Comparison of ENCODE assay signal across 1 cellular context in the genomic region with DNA sequence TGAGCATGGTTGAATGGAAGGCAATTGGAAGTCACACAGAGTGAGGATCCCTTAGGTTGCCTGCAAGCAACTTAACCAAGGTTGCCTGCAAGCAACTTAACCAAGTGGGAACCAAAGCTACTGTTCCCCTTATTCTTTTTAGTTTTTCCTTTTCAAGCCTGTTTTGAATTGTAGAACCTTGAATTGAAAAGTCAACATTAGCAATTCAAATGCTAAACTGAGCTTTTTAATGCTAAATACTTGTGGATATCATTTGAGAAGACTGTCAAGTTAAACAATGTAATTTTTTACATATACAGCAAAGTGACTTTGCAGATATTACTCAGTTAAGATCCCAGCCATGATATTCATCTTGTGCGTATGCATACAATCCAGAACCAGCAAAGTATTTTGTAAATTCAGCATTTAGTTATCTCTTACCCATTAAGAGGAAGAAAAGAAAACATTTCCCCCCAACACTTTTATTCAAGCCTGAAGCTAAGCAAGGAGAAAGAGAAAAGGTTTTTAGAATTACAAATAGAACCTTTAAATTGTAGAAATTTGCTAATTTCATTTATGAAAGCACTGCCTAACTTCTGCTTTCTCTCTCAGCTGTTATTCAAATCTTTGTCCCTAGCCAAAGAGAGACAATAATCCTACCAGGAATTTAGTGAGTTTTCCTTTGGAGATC.
TF ChIP-seq lines count a peak whose summit lies in the region.

No MANE protein-coding gene starts in this region.

TF ChIP-seq in GM23338, 12 proteins besides CTCF, POLR2A, EP300 and RAD21 (continued from another document):
- TF ChIP-seq, protein P1, sequence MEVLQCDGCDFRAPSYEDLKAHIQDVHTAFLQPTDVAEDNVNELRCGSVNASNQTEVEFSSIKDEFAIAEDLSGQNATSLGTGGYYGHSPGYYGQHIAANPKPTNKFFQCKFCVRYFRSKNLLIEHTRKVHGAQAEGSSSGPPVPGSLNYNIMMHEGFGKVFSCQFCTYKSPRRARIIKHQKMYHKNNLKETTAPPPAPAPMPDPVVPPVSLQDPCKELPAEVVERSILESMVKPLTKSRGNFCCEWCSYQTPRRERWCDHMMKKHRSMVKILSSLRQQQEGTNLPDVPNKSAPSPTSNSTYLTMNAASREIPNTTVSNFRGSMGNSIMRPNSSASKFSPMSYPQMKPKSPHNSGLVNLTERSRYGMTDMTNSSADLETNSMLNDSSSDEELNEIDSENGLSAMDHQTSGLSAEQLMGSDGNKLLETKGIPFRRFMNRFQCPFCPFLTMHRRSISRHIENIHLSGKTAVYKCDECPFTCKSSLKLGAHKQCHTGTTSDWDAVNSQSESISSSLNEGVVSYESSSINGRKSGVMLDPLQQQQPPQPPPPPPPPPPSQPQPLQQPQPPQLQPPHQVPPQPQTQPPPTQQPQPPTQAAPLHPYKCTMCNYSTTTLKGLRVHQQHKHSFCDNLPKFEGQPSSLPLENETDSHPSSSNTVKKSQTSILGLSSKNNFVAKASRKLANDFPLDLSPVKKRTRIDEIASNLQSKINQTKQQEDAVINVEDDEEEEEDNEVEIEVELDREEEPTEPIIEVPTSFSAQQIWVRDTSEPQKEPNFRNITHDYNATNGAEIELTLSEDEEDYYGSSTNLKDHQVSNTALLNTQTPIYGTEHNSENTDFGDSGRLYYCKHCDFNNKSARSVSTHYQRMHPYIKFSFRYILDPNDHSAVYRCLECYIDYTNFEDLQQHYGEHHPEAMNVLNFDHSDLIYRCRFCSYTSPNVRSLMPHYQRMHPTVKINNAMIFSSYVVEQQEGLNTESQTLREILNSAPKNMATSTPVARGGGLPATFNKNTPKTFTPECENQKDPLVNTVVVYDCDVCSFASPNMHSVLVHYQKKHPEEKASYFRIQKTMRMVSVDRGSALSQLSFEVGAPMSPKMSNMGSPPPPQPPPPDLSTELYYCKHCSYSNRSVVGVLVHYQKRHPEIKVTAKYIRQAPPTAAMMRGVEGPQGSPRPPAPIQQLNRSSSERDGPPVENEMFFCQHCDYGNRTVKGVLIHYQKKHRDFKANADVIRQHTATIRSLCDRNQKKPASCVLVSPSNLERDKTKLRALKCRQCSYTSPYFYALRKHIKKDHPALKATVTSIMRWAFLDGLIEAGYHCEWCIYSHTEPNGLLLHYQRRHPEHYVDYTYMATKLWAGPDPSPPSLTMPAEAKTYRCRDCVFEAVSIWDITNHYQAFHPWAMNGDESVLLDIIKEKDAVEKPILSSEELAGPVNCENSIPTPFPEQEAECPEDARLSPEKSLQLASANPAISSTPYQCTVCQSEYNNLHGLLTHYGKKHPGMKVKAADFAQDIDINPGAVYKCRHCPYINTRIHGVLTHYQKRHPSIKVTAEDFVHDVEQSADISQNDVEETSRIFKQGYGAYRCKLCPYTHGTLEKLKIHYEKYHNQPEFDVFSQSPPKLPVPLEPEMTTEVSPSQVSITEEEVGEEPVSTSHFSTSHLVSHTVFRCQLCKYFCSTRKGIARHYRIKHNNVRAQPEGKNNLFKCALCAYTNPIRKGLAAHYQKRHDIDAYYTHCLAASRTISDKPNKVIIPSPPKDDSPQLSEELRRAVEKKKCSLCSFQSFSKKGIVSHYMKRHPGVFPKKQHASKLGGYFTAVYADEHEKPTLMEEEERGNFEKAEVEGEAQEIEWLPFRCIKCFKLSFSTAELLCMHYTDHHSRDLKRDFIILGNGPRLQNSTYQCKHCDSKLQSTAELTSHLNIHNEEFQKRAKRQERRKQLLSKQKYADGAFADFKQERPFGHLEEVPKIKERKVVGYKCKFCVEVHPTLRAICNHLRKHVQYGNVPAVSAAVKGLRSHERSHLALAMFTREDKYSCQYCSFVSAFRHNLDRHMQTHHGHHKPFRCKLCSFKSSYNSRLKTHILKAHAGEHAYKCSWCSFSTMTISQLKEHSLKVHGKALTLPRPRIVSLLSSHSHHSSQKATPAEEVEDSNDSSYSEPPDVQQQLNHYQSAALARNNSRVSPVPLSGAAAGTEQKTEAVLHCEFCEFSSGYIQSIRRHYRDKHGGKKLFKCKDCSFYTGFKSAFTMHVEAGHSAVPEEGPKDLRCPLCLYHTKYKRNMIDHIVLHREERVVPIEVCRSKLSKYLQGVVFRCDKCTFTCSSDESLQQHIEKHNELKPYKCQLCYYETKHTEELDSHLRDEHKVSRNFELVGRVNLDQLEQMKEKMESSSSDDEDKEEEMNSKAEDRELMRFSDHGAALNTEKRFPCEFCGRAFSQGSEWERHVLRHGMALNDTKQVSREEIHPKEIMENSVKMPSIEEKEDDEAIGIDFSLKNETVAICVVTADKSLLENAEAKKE (CRISPR knock-in tag; IDR thresholded peaks at IDR 0.05), result peak; percentile 94
- peak; percentile 82; the same call in 1 of the 2 replicates for TF ChIP-seq NANOG (IDR thresholded peaks at IDR 0.05; ENCODE audit: borderline replicate concordance)
- no peak for TF ChIP-seq STAT1 (IDR thresholded peaks at IDR 0.05; ENCODE audit: unreplicated experiment)
- no peak for TF ChIP-seq CREB1 (CRISPR knock-in tag; IDR thresholded peaks at IDR 0.05; ENCODE audit: low read depth)
- TF ChIP-seq EZH2phosphoT487 (IDR thresholded peaks at IDR 0.05; ENCODE audit: unreplicated experiment), result no peak
- TF ChIP-seq, protein P2, sequence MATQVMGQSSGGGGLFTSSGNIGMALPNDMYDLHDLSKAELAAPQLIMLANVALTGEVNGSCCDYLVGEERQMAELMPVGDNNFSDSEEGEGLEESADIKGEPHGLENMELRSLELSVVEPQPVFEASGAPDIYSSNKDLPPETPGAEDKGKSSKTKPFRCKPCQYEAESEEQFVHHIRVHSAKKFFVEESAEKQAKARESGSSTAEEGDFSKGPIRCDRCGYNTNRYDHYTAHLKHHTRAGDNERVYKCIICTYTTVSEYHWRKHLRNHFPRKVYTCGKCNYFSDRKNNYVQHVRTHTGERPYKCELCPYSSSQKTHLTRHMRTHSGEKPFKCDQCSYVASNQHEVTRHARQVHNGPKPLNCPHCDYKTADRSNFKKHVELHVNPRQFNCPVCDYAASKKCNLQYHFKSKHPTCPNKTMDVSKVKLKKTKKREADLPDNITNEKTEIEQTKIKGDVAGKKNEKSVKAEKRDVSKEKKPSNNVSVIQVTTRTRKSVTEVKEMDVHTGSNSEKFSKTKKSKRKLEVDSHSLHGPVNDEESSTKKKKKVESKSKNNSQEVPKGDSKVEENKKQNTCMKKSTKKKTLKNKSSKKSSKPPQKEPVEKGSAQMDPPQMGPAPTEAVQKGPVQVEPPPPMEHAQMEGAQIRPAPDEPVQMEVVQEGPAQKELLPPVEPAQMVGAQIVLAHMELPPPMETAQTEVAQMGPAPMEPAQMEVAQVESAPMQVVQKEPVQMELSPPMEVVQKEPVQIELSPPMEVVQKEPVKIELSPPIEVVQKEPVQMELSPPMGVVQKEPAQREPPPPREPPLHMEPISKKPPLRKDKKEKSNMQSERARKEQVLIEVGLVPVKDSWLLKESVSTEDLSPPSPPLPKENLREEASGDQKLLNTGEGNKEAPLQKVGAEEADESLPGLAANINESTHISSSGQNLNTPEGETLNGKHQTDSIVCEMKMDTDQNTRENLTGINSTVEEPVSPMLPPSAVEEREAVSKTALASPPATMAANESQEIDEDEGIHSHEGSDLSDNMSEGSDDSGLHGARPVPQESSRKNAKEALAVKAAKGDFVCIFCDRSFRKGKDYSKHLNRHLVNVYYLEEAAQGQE (IDR thresholded peaks at IDR 0.05; ENCODE audit: unreplicated experiment), result no peak
